ENCODE assay signal across 23 cellular contexts in genomic region chr12:130433834-130434233, GRCh38.
"Had no signal": no experiment of that assay in that cellular context is flagged by ENCODE, and none has a peak within 500 bp of the region (broad histone marks: within the 10 kb centered on the region; RNA-seq: fewer than 3 reads in every experiment).

No MANE protein-coding gene starts in this region.

- H3K27ac ChIP-seq: HL-60, KMS-11, SJSA1, SK-N-MC had no signal

- H3K36me3 ChIP-seq: SJSA1 had no signal

- H3K36me3 Mint-ChIP-seq: IgD-negative memory B cell had no signal

- H3K4me1 ChIP-seq: SJSA1 had no signal

- H3K4me3 Mint-ChIP-seq: IgD-negative memory B cell had no signal

- H3K27me3 ChIP-seq: SJSA1 had no signal

- ATAC-seq: K562 had no signal

- H3K27me3 Mint-ChIP-seq: IgD-negative memory B cell had no signal

- H3K4me1 Mint-ChIP-seq: IgD-negative memory B cell had no signal

- H3K4me3 ChIP-seq: K562, SJSA1, SK-N-MC had no signal

- DNase-seq: Kasumi-1, MM.1S, NCI-H1092 treated with DMSO at 0.1 percent for 48 hours, NCI-H1436, NCI-H187, NCI-H2029, NCI-H2081 treated with DMSO at 0.1 percent for 48 hours, NCI-H2171, NCI-H226, NCI-H446, NCI-H510A, NCI-H524 treated with DMSO at 0.1 percent for 48 hours, NCI-H69, NCI-H774, Right ventricle myocardium superior, RPMI8226, SIG-M5 had no signal
